ENCODE assay signal across 1 cellular context in genomic region chr1:113935970-113936369, GRCh38.
TF ChIP-seq lines count a peak whose summit lies in the region.

No MANE protein-coding gene starts in this region.

TF ChIP-seq in GM12878, 131 proteins besides CTCF, POLR2A, EP300 and RAD21:
- TF ChIP-seq RUNX3 (IDR thresholded peaks at IDR 0.05; ENCODE audit: low read length) (0 out of 2 replicates have a peak, but pooled peaks have one; percentile 7), PKNOX1 (IDR thresholded peaks at IDR 0.05) (no peak), GATAD2B (conservative IDR thresholded peaks at IDR 0.05; ENCODE audit: low read depth) (no peak), IKZF2 (IDR thresholded peaks at IDR 0.05) (peak in 1 of 2 experiments; percentile 14; a peak in 2 of 4 replicates), MTA2 (IDR thresholded peaks at IDR 0.05; ENCODE audit: low read depth) (peak; percentile 70; the same call in 1 of the 2 replicates)
